36 cellular contexts compared by ENCODE assay signal in genomic region chr11:41508121-41508520, GRCh38. TPM values are rescaled to one million over a fixed set of nuclear protein-coding genes. Genes with fewer than 3 reads are reported as not detected.
"Had no signal": no experiment of that assay in that cellular context is flagged by ENCODE, and none has a peak within 500 bp of the region (broad histone marks: within the 10 kb centered on the region; RNA-seq: fewer than 3 reads in every experiment).

No MANE protein-coding gene starts in this region.

- H3K4me2 ChIP-seq: KMS-11 had no signal

- DNase-seq: Karpas-422, Kasumi-1, MG63, MM.1S, MV-4-11, NCI-H1048, NCI-H1092, NCI-H1092 treated with DMSO at 0.1 percent for 48 hours, NCI-H1105, NCI-H1105 treated with DMSO at 0.1 percent for 48 hours, NCI-H1417, NCI-H1417 treated with DMSO at 0.1 percent for 48 hours, NCI-H1436, NCI-H1436 treated with DMSO at 0.1 percent for 48 hours, NCI-H146, NCI-H1694, NCI-H1694 treated with DMSO at 0.1 percent for 48 hours, NCI-H187, NCI-H187 treated with DMSO at 0.1 percent for 48 hours, NCI-H1930, NCI-H2029, NCI-H2029 treated with DMSO at 0.1 percent for 48 hours, NCI-H2081, NCI-H2081 treated with DMSO at 0.1 percent for 48 hours, NCI-H2107, NCI-H2171, NCI-H2171 treated with DMSO at 0.1 percent for 48 hours, NCI-H2227 treated with DMSO at 0.1 percent for 48 hours, NCI-H226, NCI-H345, NCI-H446, NCI-H446 treated with DMSO at 0.1 percent for 48 hours, NCI-H510A had no signal

- H3K36me3 ChIP-seq: MG63 had no signal

- H3K9ac ChIP-seq: KMS-11 had no signal

- H3K27ac ChIP-seq: KMS-11 had no signal

- H3K9me3 ChIP-seq: MG63 had no signal

- H3K27me3 ChIP-seq: MG63 had no signal

- H3K4me3 ChIP-seq: MG63 had no signal

RNA-seq across cellular contexts. Expression of gene LRRC4C, which starts 48.7 kb away (rescaled TPM):
- total RNA-seq: LHCN-M2, MCF 10A had no signal
